Comparison of ENCODE assay signal across 8 cellular contexts in the genomic region with DNA sequence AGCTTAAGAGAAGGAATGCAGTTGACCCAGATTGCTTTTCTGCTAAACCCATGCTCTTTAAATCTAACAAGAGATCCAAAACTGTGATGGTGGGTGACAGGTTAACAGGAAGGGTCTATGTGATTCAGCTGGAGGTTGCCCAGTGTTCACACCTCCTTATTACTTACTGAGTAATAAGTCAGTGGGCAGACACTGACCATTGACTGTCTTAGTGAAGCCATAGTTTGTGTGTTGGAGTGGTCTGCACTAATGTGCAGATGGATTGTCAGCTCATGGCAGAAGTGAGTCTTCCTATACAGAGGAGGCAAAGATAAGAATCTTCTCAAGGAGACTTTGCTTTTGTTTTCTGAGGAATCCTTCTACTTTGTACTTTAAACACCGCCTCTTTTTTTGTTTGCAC. TPM values are rescaled to one million over a fixed set of nuclear protein-coding genes. Genes with fewer than 3 reads are reported as not detected.
DNase-seq lines count a peak whose midpoint lies in the region; ATAC-seq and TF ChIP-seq lines count a peak whose summit lies in the region.

No MANE protein-coding gene starts in this region.

- H4K91ac ChIP-seq in neuronal stem cell (ENCODE audit: low read depth, low read length, poor library complexity), result no peak overlapping the region

- no CpG with 5 or more reads among the region's 1 CpG for WGBS in neuronal stem cell (ENCODE audit: extremely low coverage in 2 of 2, insufficient read length in 2 of 2, insufficient replicate concordance in 1 of 2), 2 donors

- peak overlapping the region; percentile 83 to 88 (median 88) for H3K9ac ChIP-seq in skeletal muscle tissue (ENCODE audit: low read depth in 1 of 3, low read length in 3 of 3)
- no peak overlapping the region for H3K9ac ChIP-seq in neuronal stem cell (ENCODE audit: low read depth, low read length, poor library complexity)

- H3K9me3 ChIP-seq in skeletal muscle tissue (ENCODE audit: control insufficient read depth in 3 of 3, low read length in 3 of 3) (no peaks in the 10 kb centered on the region), neuronal stem cell (replicated peaks in 1 of 2; ENCODE audit: control insufficient read depth in 2 of 2, insufficient read depth in 1 of 2, low read depth in 1 of 2, low read length in 2 of 2) (no peaks in the 10 kb centered on the region)

- H3K18ac ChIP-seq in neuronal stem cell (ENCODE audit: low read length), result no peak overlapping the region

- no peak overlapping the region for H2BK12ac ChIP-seq in neuronal stem cell (ENCODE audit: low read length)

- CTCF ChIA-PET in T-cell (lab: Charles Lee), result interaction anchor here (0.6 to 7.1 kb wide), 9 partner anchors 16 to 304 kb away, joined by 3 to 52 read pairs (median 9); a partner anchor contains a TSS

- ATAC-seq in GM23338 (no peak), T-cell (replicated peaks in 1 of 4) (no peak), HG03280 (IDR thresholded peaks at IDR 0.05; ENCODE audit: unreplicated experiment) (no peak)

- H3K36me3 ChIP-seq in GM23338 (ENCODE audit: insufficient read depth), result no peaks in the 10 kb centered on the region
- no peaks in the 10 kb centered on the region for H3K36me3 ChIP-seq in skeletal muscle tissue (ENCODE audit: control insufficient read depth in 3 of 3, insufficient read depth in 3 of 3, low read length in 3 of 3)
- H3K36me3 ChIP-seq in neuronal stem cell (replicated peaks in 1 of 2; ENCODE audit: control insufficient read depth in 2 of 2, insufficient read depth in 2 of 2, low read length in 2 of 2), result peaks cover 0 to 2% of the 10 kb centered on the region in 2 donors

- peaks cover 5% of the 10 kb centered on the region for H4K20me1 ChIP-seq in GM23338 (replicated peaks; ENCODE audit: insufficient read depth)

- no peak overlapping the region for H2AK5ac ChIP-seq in neuronal stem cell (ENCODE audit: low read depth, low read length)

- peaks cover 46% of the 10 kb centered on the region for H3K79me2 ChIP-seq in GM23338 (replicated peaks; ENCODE audit: insufficient read depth)

- H3K4me3 ChIP-seq in GM23338 (peak overlapping the region; percentile 86), foreskin fibroblast (ENCODE audit: low read depth in 1 of 2, low read length in 2 of 2) (peak overlapping the region; percentile 63 to 70), skeletal muscle tissue (ENCODE audit: low read length in 3 of 3) (peak overlapping the region; percentile 79 to 92 (median 85)), neuronal stem cell (ENCODE audit: low read length in 2 of 2) (peak overlapping the region in 1 of 2 donors; percentile 90)

- H2AFZ ChIP-seq in GM23338, result no peak overlapping the region
- H2AFZ ChIP-seq in neuronal stem cell (ENCODE audit: low read length), result no peak overlapping the region

- H3K27me3 ChIP-seq in GM23338 (ENCODE audit: insufficient read depth), result peaks cover 26% of the 10 kb centered on the region
- no peaks in the 10 kb centered on the region for H3K27me3 ChIP-seq in skeletal muscle tissue (ENCODE audit: control insufficient read depth in 3 of 3, insufficient read depth in 3 of 3, low read length in 3 of 3)
- H3K27me3 ChIP-seq in neuronal stem cell (ENCODE audit: control insufficient read depth in 3 of 3, insufficient read depth in 3 of 3, low read depth in 1 of 3, low read length in 3 of 3), result no peaks in the 10 kb centered on the region

- H3F3A ChIP-seq in GM23338 (replicated peaks; ENCODE audit: low read depth), result peaks cover 10% of the 10 kb centered on the region; the same call in 1 of the 2 replicates

- no peaks in the 10 kb centered on the region; the same call in 2 of the 3 replicates for H3K36me3 Mint-ChIP-seq in GM23338 (ENCODE audit: low read depth)
- H3K36me3 Mint-ChIP-seq in T-cell, result no peaks in the 10 kb centered on the region

- H3K4me3 Mint-ChIP-seq in GM23338 (peak overlapping the region; percentile 85), T-cell (peak overlapping the region; percentile 89 to 97 (median 91))

- H3K4ac ChIP-seq in neuronal stem cell (ENCODE audit: low read length), result no peak overlapping the region

- H3K9me2 ChIP-seq in GM23338 (ENCODE audit: insufficient read depth), result no peaks in the 10 kb centered on the region

- H3K79me1 ChIP-seq in neuronal stem cell (ENCODE audit: low read depth, low read length), result no peaks in the 10 kb centered on the region

- H3K14ac ChIP-seq in neuronal stem cell (ENCODE audit: low read length), result no peak overlapping the region

- no peak overlapping the region for H3K23ac ChIP-seq in neuronal stem cell (ENCODE audit: low read depth, low read length, poor library complexity)

- H3K27ac ChIP-seq in GM23338 (ENCODE audit: low read depth), result no peak overlapping the region
- H3K27ac ChIP-seq in skeletal muscle tissue (ENCODE audit: low read depth, low read length), result peak overlapping the region; percentile 92
- no peak overlapping the region for H3K27ac ChIP-seq in neuronal stem cell (replicated peaks; ENCODE audit: low read length)

- TF ChIP-seq CTCF in GM23338 (conservative IDR thresholded peaks at IDR 0.05; ENCODE audit: low read depth in 2 of 2) (no peak), foreskin fibroblast (IDR thresholded peaks at IDR 0.05; ENCODE audit: low read depth, low read length) (no peak)

- H3K4me1 Mint-ChIP-seq in GM23338, result peaks cover 20% of the 10 kb centered on the region
- peaks cover 33 to 44% (median 36%) of the 10 kb centered on the region in 3 donors for H3K4me1 Mint-ChIP-seq in T-cell

- POLR2A ChIA-PET in T-cell (lab: Charles Lee), result interaction anchor here (0.5 to 2.1 kb wide), 5 partner anchors 16 to 140 kb away, joined by 3 to 8 read pairs (median 6); a partner anchor contains a TSS

- no peak for DNase-seq in GM23338 (ENCODE audit: low spot score)
- no peak for DNase-seq in T-cell
- DNase-seq in foreskin fibroblast, result peak in 1 of 2 donors; percentile 16
- DNase-seq in NCI-H526 (lab: John Stamatoyannopoulos, UW), result no peak
- no peak for DNase-seq in neuronal stem cell (ENCODE audit: low spot score)
- DNase-seq in SIG-M5 treated with dmso at 0.1 percent for 504 hours (lab: John Stamatoyannopoulos, UW; ENCODE audit: unreplicated experiment), result no peak

- no peak overlapping the region for H4K8ac ChIP-seq in neuronal stem cell (ENCODE audit: low read depth, low read length)

- H3K27ac Mint-ChIP-seq in GM23338 (no peak overlapping the region), T-cell (peak overlapping the region; percentile 95 to 96)

- peak overlapping the region; percentile 78 for H3K4me2 ChIP-seq in GM23338
- no peak overlapping the region for H3K4me2 ChIP-seq in neuronal stem cell (ENCODE audit: insufficient read depth, low read length, poor library complexity, severe bottlenecking)

- H2BK5ac ChIP-seq in neuronal stem cell (ENCODE audit: low read length), result no peak overlapping the region

- H2BK15ac ChIP-seq in neuronal stem cell (ENCODE audit: low read length), result no peak overlapping the region

- peaks cover 17% of the 10 kb centered on the region; the same call in 1 of the 2 replicates for H3K4me1 ChIP-seq in GM23338 (ENCODE audit: insufficient read depth)
- H3K4me1 ChIP-seq in skeletal muscle tissue (ENCODE audit: control insufficient read depth in 3 of 3, insufficient read depth in 3 of 3, low read length in 3 of 3), result peaks cover 11 to 17% (median 13%) of the 10 kb centered on the region in 3 donors
- H3K4me1 ChIP-seq in neuronal stem cell (ENCODE audit: control insufficient read depth in 2 of 2, insufficient read depth in 1 of 2, low read depth in 1 of 2, low read length in 2 of 2), result peaks cover 9 to 18% of the 10 kb centered on the region in 2 donors

- H3K9me3 Mint-ChIP-seq in GM23338 (no peaks in the 10 kb centered on the region; the same call in 2 of the 3 replicates), T-cell (no peaks in the 10 kb centered on the region)

- peaks cover 6% of the 10 kb centered on the region for H3K27me3 Mint-ChIP-seq in GM23338 (ENCODE audit: insufficient read depth, low read depth, poor library complexity)
- H3K27me3 Mint-ChIP-seq in T-cell, result no peaks in the 10 kb centered on the region

- H2BK120ac ChIP-seq in neuronal stem cell (ENCODE audit: low read depth, low read length), result no peak overlapping the region

TF ChIP-seq in GM23338, 12 proteins besides CTCF, POLR2A, EP300 and RAD21:
- TF ChIP-seq EZH2phosphoT487 (IDR thresholded peaks at IDR 0.05; ENCODE audit: unreplicated experiment), result no peak
- TF ChIP-seq, protein P1, sequence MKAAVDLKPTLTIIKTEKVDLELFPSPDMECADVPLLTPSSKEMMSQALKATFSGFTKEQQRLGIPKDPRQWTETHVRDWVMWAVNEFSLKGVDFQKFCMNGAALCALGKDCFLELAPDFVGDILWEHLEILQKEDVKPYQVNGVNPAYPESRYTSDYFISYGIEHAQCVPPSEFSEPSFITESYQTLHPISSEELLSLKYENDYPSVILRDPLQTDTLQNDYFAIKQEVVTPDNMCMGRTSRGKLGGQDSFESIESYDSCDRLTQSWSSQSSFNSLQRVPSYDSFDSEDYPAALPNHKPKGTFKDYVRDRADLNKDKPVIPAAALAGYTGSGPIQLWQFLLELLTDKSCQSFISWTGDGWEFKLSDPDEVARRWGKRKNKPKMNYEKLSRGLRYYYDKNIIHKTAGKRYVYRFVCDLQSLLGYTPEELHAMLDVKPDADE (IDR thresholded peaks at IDR 0.05), result no peak
- TF ChIP-seq NANOG (IDR thresholded peaks at IDR 0.05; ENCODE audit: borderline replicate concordance), result no peak

RNA-seq across cellular contexts. Expression of a gene that starts 15.2 kb away (rescaled TPM):
- total RNA-seq in GM23338 (2014; rRNA removed; shearing (Covaris generic)), result 26.6 and 29.2 TPM in 2 replicates
- 13.7 and 18.3 TPM in 2 replicates for polyA plus RNA-seq in GM23338 (2016; fragmentation: Nextera tagmentation; extraction: Ambion mirVana)
- total RNA-seq in T-cell (10 to 100 TPM; 29.8 to 34.1 (median 33.3) TPM), skeletal muscle tissue (60.0 TPM)
- 42.1 TPM for polyA plus RNA-seq in neuronal stem cell (2013, experiment 1 of 2)
- 41.9 TPM for polyA plus RNA-seq in neuronal stem cell (2013, experiment 2 of 2)

RNA-seq across cellular contexts. Expression of a gene that starts 18.2 kb away (rescaled TPM):
- 29.9 and 36.9 TPM in 2 replicates for total RNA-seq in GM23338 (2014; rRNA removed; shearing (Covaris generic))
- polyA plus RNA-seq in GM23338 (2016; fragmentation: Nextera tagmentation; extraction: Ambion mirVana), result 44.3 and 45.3 TPM in 2 replicates
- total RNA-seq in T-cell (10 to 100 TPM; 15.1 to 34.9 (median 34.0) TPM), skeletal muscle tissue (13.6 TPM)
- polyA plus RNA-seq in neuronal stem cell (2013, experiment 1 of 2), result 29.3 TPM
- polyA plus RNA-seq in neuronal stem cell (2013, experiment 2 of 2), result 29.9 TPM

RNA-seq across cellular contexts. Expression of a gene that starts 40.2 kb away (rescaled TPM):
- not detected in 2 replicates for total RNA-seq in GM23338 (2014; rRNA removed; shearing (Covaris generic))
- polyA plus RNA-seq in GM23338 (2016; fragmentation: Nextera tagmentation; extraction: Ambion mirVana), result 0.23 and 0.52 TPM in 2 replicates
- 10 to 100 TPM in 2 of 5 donors, 1 to 10 TPM in 3; 4.8 to 23.6 (median 8.9) TPM for total RNA-seq in T-cell
- total RNA-seq in skeletal muscle tissue, result 2.1 TPM
- 0.03 TPM for polyA plus RNA-seq in neuronal stem cell (2013, experiment 1 of 2)
- polyA plus RNA-seq in neuronal stem cell (2013, experiment 2 of 2), result not detected
